24 cellular contexts compared by ENCODE assay signal in genomic region chr7:140458191-140458590, GRCh38. TPM values are rescaled to one million over a fixed set of nuclear protein-coding genes. Genes with fewer than 3 reads are reported as not detected.
"Had no signal": no experiment of that assay in that cellular context is flagged by ENCODE, and none has a peak within 500 bp of the region (broad histone marks: within the 10 kb centered on the region; RNA-seq: fewer than 3 reads in every experiment).

No MANE protein-coding gene starts in this region.

- H3K9me3 Mint-ChIP-seq: nephron had no signal

- H3K4me3 ChIP-seq: body of pancreas, left ventricle myocardium inferior, right lobe of liver, skin epidermis, stomach, suprapubic skin, vagina had no signal

- ATAC-seq: activated CD8-positive, alpha-beta memory T cell treated with anti-CD3 and anti-CD28 coated beads, Interleukin-2, amount 10 ng/mL, durations not matched to agents 7 days and 5 days; body of pancreas; foreskin keratinocyte; right lobe of liver had no signal

- H3K4me1 ChIP-seq: foreskin keratinocyte, left ventricle myocardium inferior, stomach, suprapubic skin, vagina had no signal

- H3K27me3 Mint-ChIP-seq: activated CD8-positive, alpha-beta memory T cell treated with anti-CD3 and anti-CD28 coated beads, Interleukin-2, amount 10 ng/mL, durations not matched to agents 7 days and 5 days had no signal

- H3K27ac ChIP-seq: body of pancreas, foreskin keratinocyte, left ventricle myocardium inferior, right lobe of liver, skin epidermis, stomach, suprapubic skin, vagina, WERI-Rb-1 had no signal

- H3K27ac Mint-ChIP-seq: activated CD8-positive, alpha-beta memory T cell treated with anti-CD3 and anti-CD28 coated beads, Interleukin-2, amount 10 ng/mL, durations not matched to agents 7 days and 5 days had no signal

- DNase-seq: activated CD4-positive, alpha-beta T cell treated with anti-CD3 and anti-CD28 coated beads for 1 hour; activated CD4-positive, alpha-beta T cell treated with anti-CD3 and anti-CD28 coated beads, Interleukin-2, amount 50 U/mL, for 4 hours; activated CD8-positive, alpha-beta memory T cell treated with anti-CD3 and anti-CD28 coated beads, Interleukin-2, amount 10 ng/mL, durations not matched to agents 7 days and 5 days; activated naive CD4-positive, alpha-beta T cell treated with Interleukin-2 at 50 U/mL for 16 hours; body of pancreas; dermis blood vessel endothelial cell; effector CD8-positive, alpha-beta T cell; foreskin keratinocyte; hippocampal formation; left ventricle myocardium inferior; occipital lobe; right lobe of liver; stimulated activated CD4-positive, alpha-beta T cell treated with anti-CD3 and anti-CD28 coated beads, Interleukin-1b, Interleukin-23, amount 100 ng/mL, for 48 hours; stomach; T-helper 1 cell; trophoblast cell; WERI-Rb-1 had no signal

- H3K9me3 ChIP-seq: body of pancreas, left ventricle myocardium inferior, right lobe of liver, stomach, suprapubic skin, vagina had no signal

- H3K27me3 ChIP-seq: body of pancreas, foreskin keratinocyte, right lobe of liver, stomach, suprapubic skin, vagina had no signal

- H3K4me3 Mint-ChIP-seq: activated CD8-positive, alpha-beta memory T cell treated with anti-CD3 and anti-CD28 coated beads, Interleukin-2, amount 10 ng/mL, durations not matched to agents 7 days and 5 days; nephron had no signal

RNA-seq across cellular contexts. Expression of gene RAB19, which starts 54.3 kb away (rescaled TPM):
- total RNA-seq: cardiac septum, dermis blood vessel endothelial cell, left ventricle myocardium inferior, lung microvascular endothelial cell, myocyte, occipital lobe, vagina had no signal
